In genomic region chr1:180892675-180893074, GRCh38 we compare ENCODE assay signal across 34 cellular contexts. TPM values are rescaled to one million over a fixed set of nuclear protein-coding genes. Genes with fewer than 3 reads are reported as not detected.
"Had no signal": no experiment of that assay in that cellular context is flagged by ENCODE, and none has a peak within 500 bp of the region (broad histone marks: within the 10 kb centered on the region; RNA-seq: fewer than 3 reads in every experiment).

No MANE protein-coding gene starts in this region.

- H3K4me3 Mint-ChIP-seq: activated B cell treated with CpG ODN at 0.5 μM for 24 hours; activated CD4-positive, alpha-beta memory T cell treated with anti-CD3 and anti-CD28 coated beads, Interleukin-2, amount 10 ng/mL, durations not matched to agents 7 days and 5 days; activated CD4-positive, alpha-beta T cell treated with anti-CD3 and anti-CD28 coated beads, Interleukin-2, amount 10 ng/mL, durations not matched to agents 7 days and 5 days; activated naive CD4-positive, alpha-beta T cell treated with anti-CD3 and anti-CD28 coated beads for 36 hours; activated naive CD4-positive, alpha-beta T cell treated with anti-CD3 and anti-CD28 coated beads, Interleukin-2, amount 50 U/mL, for 24 hours; activated naive CD8-positive, alpha-beta T cell treated with anti-CD3 and anti-CD28 coated beads for 36 hours; activated naive CD8-positive, alpha-beta T cell treated with anti-CD3 and anti-CD28 coated beads, Interleukin-2, amount 50 U/mL, for 24 hours; activated T-cell treated with anti-CD3 and anti-CD28 coated beads, Interleukin-2, amount 50 U/mL, for 24 hours; brain; T-helper 17 cell; T-helper 2 cell treated with Interferon-gamma antibody and Interleukin-4, amounts not matched to agents 5 μg/mL and 100 μg/mL, for 36 hours had no signal

- H3K4me3 ChIP-seq: adrenal gland, ascending aorta, breast epithelium, cardiac muscle cell, colonic mucosa, gastrocnemius medialis, heart right ventricle had no signal

- H3K9me3 ChIP-seq: adrenal gland, ascending aorta, breast epithelium, colonic mucosa, gastrocnemius medialis, heart right ventricle had no signal

- H3K9me3 Mint-ChIP-seq: activated B cell treated with CpG ODN at 0.5 μM for 24 hours; activated CD4-positive, alpha-beta memory T cell treated with anti-CD3 and anti-CD28 coated beads, Interleukin-2, amount 10 ng/mL, durations not matched to agents 7 days and 5 days; activated CD4-positive, alpha-beta T cell treated with anti-CD3 and anti-CD28 coated beads, Interleukin-2, amount 10 ng/mL, durations not matched to agents 7 days and 5 days; activated naive CD4-positive, alpha-beta T cell treated with anti-CD3 and anti-CD28 coated beads for 36 hours; activated naive CD4-positive, alpha-beta T cell treated with anti-CD3 and anti-CD28 coated beads, Interleukin-2, amount 50 U/mL, for 24 hours; activated naive CD8-positive, alpha-beta T cell treated with anti-CD3 and anti-CD28 coated beads for 36 hours; activated T-cell treated with anti-CD3 and anti-CD28 coated beads, Interleukin-2, amount 50 U/mL, for 24 hours; activated T-helper 2 cell treated with anti-CD3 and anti-CD28 coated beads, Interferon-gamma antibody, Interleukin-2, Interleukin-4, amounts not matched to agents 10 μg/mL and 5 μg/mL and 100 μg/mL, durations not matched to agents 14 hours and 24 hours and 36 hours; brain; T-helper 2 cell treated with Interferon-gamma antibody and Interleukin-4, amounts not matched to agents 5 μg/mL and 100 μg/mL, for 36 hours had no signal

- H3K27ac Mint-ChIP-seq: activated B cell treated with CpG ODN at 0.5 μM for 24 hours; activated CD4-positive, alpha-beta memory T cell treated with anti-CD3 and anti-CD28 coated beads, Interleukin-2, amount 10 ng/mL, durations not matched to agents 7 days and 5 days; activated CD4-positive, alpha-beta T cell treated with anti-CD3 and anti-CD28 coated beads, Interleukin-2, amount 10 ng/mL, durations not matched to agents 7 days and 5 days; activated naive CD4-positive, alpha-beta T cell treated with anti-CD3 and anti-CD28 coated beads for 36 hours; activated naive CD4-positive, alpha-beta T cell treated with anti-CD3 and anti-CD28 coated beads, Interleukin-2, amount 50 U/mL, for 24 hours; activated naive CD8-positive, alpha-beta T cell treated with anti-CD3 and anti-CD28 coated beads for 36 hours; activated naive CD8-positive, alpha-beta T cell treated with anti-CD3 and anti-CD28 coated beads, Interleukin-2, amount 50 U/mL, for 24 hours; activated T-cell treated with anti-CD3 and anti-CD28 coated beads, Interleukin-2, amount 50 U/mL, for 24 hours; activated T-helper 2 cell treated with anti-CD3 and anti-CD28 coated beads, Interferon-gamma antibody, Interleukin-2, Interleukin-4, amounts not matched to agents 10 μg/mL and 5 μg/mL and 100 μg/mL, durations not matched to agents 14 hours and 24 hours and 36 hours; brain; T-helper 17 cell; T-helper 2 cell treated with Interferon-gamma antibody and Interleukin-4, amounts not matched to agents 5 μg/mL and 100 μg/mL, for 36 hours had no signal

- H3K27ac ChIP-seq: adrenal gland, ascending aorta, breast epithelium, cardiac muscle cell, colonic mucosa, foreskin keratinocyte, gastrocnemius medialis, heart right ventricle, WERI-Rb-1 had no signal

- H3K4me1 Mint-ChIP-seq: brain had no signal

- H3K36me3 ChIP-seq: adrenal gland, ascending aorta, breast epithelium, cardiac muscle cell, colonic mucosa, gastrocnemius medialis, WERI-Rb-1 had no signal

- H3K27me3 ChIP-seq: adrenal gland, ascending aorta, breast epithelium, cardiac muscle cell, colonic mucosa, foreskin keratinocyte, gastrocnemius medialis, heart right ventricle had no signal

- H3K27me3 Mint-ChIP-seq: activated B cell treated with CpG ODN at 0.5 μM for 24 hours; activated CD4-positive, alpha-beta memory T cell treated with anti-CD3 and anti-CD28 coated beads, Interleukin-2, amount 10 ng/mL, durations not matched to agents 7 days and 5 days; activated CD4-positive, alpha-beta T cell treated with anti-CD3 and anti-CD28 coated beads, Interleukin-2, amount 10 ng/mL, durations not matched to agents 7 days and 5 days; activated naive CD4-positive, alpha-beta T cell treated with anti-CD3 and anti-CD28 coated beads, Interleukin-2, amount 50 U/mL, for 24 hours; activated naive CD8-positive, alpha-beta T cell treated with anti-CD3 and anti-CD28 coated beads for 36 hours; activated naive CD8-positive, alpha-beta T cell treated with anti-CD3 and anti-CD28 coated beads, Interleukin-2, amount 50 U/mL, for 24 hours; activated T-cell treated with anti-CD3 and anti-CD28 coated beads, Interleukin-2, amount 50 U/mL, for 24 hours; brain; T-helper 17 cell had no signal

- DNase-seq: activated B cell treated with CpG ODN at 0.5 μM for 24 hours; activated CD4-positive, alpha-beta memory T cell treated with anti-CD3 and anti-CD28 coated beads, Interleukin-2, amount 10 ng/mL, durations not matched to agents 7 days and 5 days; activated CD4-positive, alpha-beta T cell treated with anti-CD3 and anti-CD28 coated beads, Interleukin-2, amount 10 ng/mL, durations not matched to agents 7 days and 5 days; activated CD4-positive, alpha-beta T cell treated with anti-CD3 and anti-CD28 coated beads, Interleukin-2, amount 50 U/mL, for 4 hours; activated CD8-positive, alpha-beta memory T cell treated with anti-CD3 and anti-CD28 coated beads, Interleukin-2, amount 50 U/mL, for 48 hours; activated effector memory CD4-positive, alpha-beta T cell treated with anti-CD3 and anti-CD28 coated beads, Interleukin-2, amount 50 U/mL, for 16 hours; activated naive CD4-positive, alpha-beta T cell treated with anti-CD3 and anti-CD28 coated beads for 36 hours; activated naive CD8-positive, alpha-beta T cell treated with anti-CD3 and anti-CD28 coated beads for 36 hours; activated naive CD8-positive, alpha-beta T cell treated with anti-CD3 and anti-CD28 coated beads, Interleukin-2, amount 50 U/mL, for 24 hours; activated T-cell treated with anti-CD3 and anti-CD28 coated beads for 4 hours; activated T-cell treated with anti-CD3 and anti-CD28 coated beads, Interleukin-2, amount 50 U/mL, for 24 hours; adrenal gland; amygdala; central memory CD4-positive, alpha-beta T cell; cerebellar nuclear complex; colonic mucosa; effector CD8-positive, alpha-beta T cell; foreskin keratinocyte; gastrocnemius medialis; heart right ventricle; T-helper 1 cell; T-helper 17 cell; T1000; WERI-Rb-1 had no signal

- H3K4me1 ChIP-seq: adrenal gland, ascending aorta, breast epithelium, colonic mucosa, foreskin keratinocyte, gastrocnemius medialis had no signal

- ATAC-seq: activated CD4-positive, CD25-positive, alpha-beta regulatory T cell treated with anti-CD3 and anti-CD28 coated beads, Interleukin-2, amount 50 U/mL, for 24 hours; activated naive CD8-positive, alpha-beta T cell treated with anti-CD3 and anti-CD28 coated beads, Interleukin-2, amount 50 U/mL, for 24 hours; esophagus mucosa; foreskin keratinocyte; gastrocnemius medialis; T-helper 17 cell had no signal

- H3K36me3 Mint-ChIP-seq: brain had no signal

- FAIRE-seq: endometrium had no signal

RNA-seq across cellular contexts. Expression of gene KIAA1614, which starts 20.0 kb away (rescaled TPM):
- total RNA-seq: activated naive CD4-positive, alpha-beta T cell treated with anti-CD3 and anti-CD28 coated beads for 36 hours had no signal
